In the genomic region with DNA sequence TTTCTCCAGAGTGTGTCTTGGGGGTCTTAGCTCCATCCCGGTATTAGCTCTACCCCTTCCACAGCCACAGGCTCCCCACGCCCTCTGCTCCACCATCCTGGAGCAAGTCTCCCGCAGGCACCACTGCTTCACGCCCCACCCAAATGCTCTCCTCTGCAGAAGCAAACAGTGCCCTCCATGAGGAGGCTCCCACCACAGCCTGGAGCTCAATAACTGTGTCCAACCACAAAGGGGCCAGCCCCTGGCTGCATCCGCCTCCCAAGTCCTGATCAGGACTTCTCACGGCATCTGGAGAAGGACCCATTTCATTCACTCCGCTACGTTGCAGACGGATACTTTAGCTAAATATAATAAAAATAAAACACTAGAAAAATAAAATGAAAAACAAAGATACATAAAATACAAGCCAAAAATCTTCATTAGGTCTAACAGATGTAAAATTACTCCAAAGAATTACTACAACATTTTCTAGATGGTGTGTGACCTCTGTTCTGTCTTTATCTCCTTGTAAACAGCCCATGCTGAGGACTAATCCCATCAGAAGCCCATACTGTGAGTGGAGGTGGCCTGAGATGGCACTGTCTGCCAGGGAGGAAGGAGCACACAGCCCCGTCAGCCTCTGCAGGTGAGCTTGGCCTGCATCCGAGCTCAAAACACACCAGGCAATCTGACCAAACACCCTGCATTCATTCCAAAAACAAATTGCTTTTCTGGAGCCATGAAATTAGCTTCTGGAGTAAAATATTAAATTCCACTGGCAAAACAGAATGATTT, we compare ENCODE assay signal across 20 cellular contexts.
"Had no signal": no experiment of that assay in that cellular context is flagged by ENCODE, and none has a peak within 500 bp of the region (broad histone marks: within the 10 kb centered on the region; RNA-seq: fewer than 3 reads in every experiment).

No MANE protein-coding gene starts in this region.

- H3K27ac ChIP-seq: thyroid gland had no signal

- H3K36me3 ChIP-seq: thyroid gland had no signal

- FAIRE-seq: endothelial cell of umbilical vein, frontal cortex had no signal

- H3K4me3 ChIP-seq: thyroid gland had no signal

- H3K27me3 ChIP-seq: thyroid gland had no signal

- H3K4me1 Mint-ChIP-seq: activated CD4-positive, alpha-beta T cell treated with anti-CD3 and anti-CD28 coated beads, Interleukin-2, amount 10 ng/mL, durations not matched to agents 7 days and 5 days; activated CD8-positive, alpha-beta memory T cell treated with anti-CD3 and anti-CD28 coated beads, Interleukin-2, amount 10 ng/mL, durations not matched to agents 7 days and 5 days; activated naive CD8-positive, alpha-beta T cell treated with anti-CD3 and anti-CD28 coated beads, Interleukin-2, amount 50 U/mL, for 24 hours had no signal

- H3K27ac Mint-ChIP-seq: activated CD4-positive, alpha-beta T cell treated with anti-CD3 and anti-CD28 coated beads, Interleukin-2, amount 10 ng/mL, durations not matched to agents 7 days and 5 days; activated CD8-positive, alpha-beta memory T cell treated with anti-CD3 and anti-CD28 coated beads, Interleukin-2, amount 10 ng/mL, durations not matched to agents 7 days and 5 days; activated CD8-positive, alpha-beta T cell treated with anti-CD3 and anti-CD28 coated beads for 36 hours; activated naive CD8-positive, alpha-beta T cell treated with anti-CD3 and anti-CD28 coated beads, Interleukin-2, amount 50 U/mL, for 24 hours; dendritic cell treated with granulocyte-macrophage colony-stimulating factor and Interleukin-4, amounts not matched to agents 40 ng/mL and 50 ng/mL, for 4 days; stimulated activated naive CD8-positive, alpha-beta T cell treated with anti-CD3 and anti-CD28 coated beads, Interleukin-15, Interleukin-2, amounts not matched to agents 100 ng/mL and 50 ng/mL, for 24 hours had no signal

- ATAC-seq: activated CD8-positive, alpha-beta memory T cell treated with anti-CD3 and anti-CD28 coated beads, Interleukin-2, amount 10 ng/mL, durations not matched to agents 7 days and 5 days; activated CD8-positive, alpha-beta T cell treated with anti-CD3 and anti-CD28 coated beads for 36 hours; activated naive CD8-positive, alpha-beta T cell treated with anti-CD3 and anti-CD28 coated beads, Interleukin-2, amount 50 U/mL, for 24 hours; esophagus mucosa had no signal

- H3K27me3 Mint-ChIP-seq: activated CD8-positive, alpha-beta memory T cell treated with anti-CD3 and anti-CD28 coated beads, Interleukin-2, amount 10 ng/mL, durations not matched to agents 7 days and 5 days; activated naive CD8-positive, alpha-beta T cell treated with anti-CD3 and anti-CD28 coated beads, Interleukin-2, amount 50 U/mL, for 24 hours had no signal

- H3K9me3 ChIP-seq: thyroid gland had no signal

- H3K9me3 Mint-ChIP-seq: activated CD4-positive, alpha-beta T cell treated with anti-CD3 and anti-CD28 coated beads, Interleukin-2, amount 10 ng/mL, durations not matched to agents 7 days and 5 days; activated naive CD8-positive, alpha-beta T cell treated with anti-CD3 and anti-CD28 coated beads, Interleukin-2, amount 50 U/mL, for 24 hours had no signal

- H3K4me3 Mint-ChIP-seq: activated CD4-positive, alpha-beta T cell treated with anti-CD3 and anti-CD28 coated beads, Interleukin-2, amount 10 ng/mL, durations not matched to agents 7 days and 5 days; activated CD8-positive, alpha-beta memory T cell treated with anti-CD3 and anti-CD28 coated beads, Interleukin-2, amount 10 ng/mL, durations not matched to agents 7 days and 5 days; activated CD8-positive, alpha-beta T cell treated with anti-CD3 and anti-CD28 coated beads for 36 hours; activated naive CD8-positive, alpha-beta T cell treated with anti-CD3 and anti-CD28 coated beads, Interleukin-2, amount 50 U/mL, for 24 hours; brain; dendritic cell treated with granulocyte-macrophage colony-stimulating factor and Interleukin-4, amounts not matched to agents 40 ng/mL and 50 ng/mL, for 4 days; stimulated activated naive CD8-positive, alpha-beta T cell treated with anti-CD3 and anti-CD28 coated beads, Interleukin-15, Interleukin-2, amounts not matched to agents 100 ng/mL and 50 ng/mL, for 24 hours had no signal

- DNase-seq: activated CD4-positive, alpha-beta T cell treated with anti-CD3 and anti-CD28 coated beads, Interleukin-2, amount 10 ng/mL, durations not matched to agents 7 days and 5 days; activated CD4-positive, CD25-positive, alpha-beta regulatory T cell treated with anti-CD3 and anti-CD28 coated beads, Interleukin-2, amount 50 U/mL, for 72 hours; activated CD8-positive, alpha-beta T cell treated with anti-CD3 and anti-CD28 coated beads for 36 hours; activated gamma-delta T cell; activated naive CD4-positive, alpha-beta T cell treated with anti-CD3 and anti-CD28 coated beads, Interleukin-2, amount 50 U/mL, for 16 hours; activated naive CD8-positive, alpha-beta T cell treated with anti-CD3 and anti-CD28 coated beads, Interleukin-2, amount 50 U/mL, for 24 hours; activated T-cell treated with anti-CD3 and anti-CD28 coated beads for 4 hours; caudate nucleus; effector memory CD4-positive, alpha-beta T cell; hypothalamus; stimulated activated CD4-positive, alpha-beta T cell treated with anti-CD3 and anti-CD28 coated beads, Interleukin-4, amount 100 ng/mL, for 24 hours; substantia nigra; thyroid gland had no signal

- H3K36me3 Mint-ChIP-seq: activated CD8-positive, alpha-beta memory T cell treated with anti-CD3 and anti-CD28 coated beads, Interleukin-2, amount 10 ng/mL, durations not matched to agents 7 days and 5 days; brain had no signal
